In genomic region chr1:211259596-211260126, GRCh38 we compare ENCODE assay signal across 8 cellular contexts. TPM values are rescaled to one million over a fixed set of nuclear protein-coding genes. Genes with fewer than 3 reads are reported as not detected.
DNase-seq lines count a peak whose midpoint lies in the region; ATAC-seq and TF ChIP-seq lines count a peak whose summit lies in the region.

No MANE protein-coding gene starts in this region.

- peak overlapping the region; percentile 96 for H3K4me2 ChIP-seq in KMS-11

- peaks cover 23% of the 10 kb centered on the region; the same call in 1 of the 2 replicates for H3K79me2 ChIP-seq in KMS-11 (ENCODE audit: insufficient read depth, low read depth)

- no peaks in the 10 kb centered on the region for H3K9me3 Mint-ChIP-seq in effector memory CD8-positive, alpha-beta T cell
- no peaks in the 10 kb centered on the region for H3K9me3 Mint-ChIP-seq in stimulated activated naive CD8-positive, alpha-beta T cell treated with anti-CD3 and anti-CD28 coated beads, Interleukin-15, Interleukin-2, amounts not matched to agents 100 ng/mL and 50 ng/mL, for 24 hours

- H3K27me3 ChIP-seq in KMS-11 (ENCODE audit: insufficient read depth, low read depth): no peaks in the 10 kb centered on the region

- H3K4me3 ChIP-seq in KMS-11 (IDR thresholded peaks at IDR 0.05; ENCODE audit: insufficient read depth, low read depth, low read length): no peak overlapping the region
- H3K4me3 ChIP-seq in mesodermal cell (ENCODE audit: extremely low read depth, insufficient read depth, low read length, poor library complexity, severe bottlenecking): peak overlapping the region; percentile 73

- no peak for TF ChIP-seq CTCF in KMS-11 (conservative IDR thresholded peaks at IDR 0.05; ENCODE audit: low read depth, low read length)

- H3K27ac ChIP-seq in KMS-11: peak overlapping the region; percentile 99
- peak overlapping the region; percentile 93 for H3K27ac ChIP-seq in mesodermal cell (ENCODE audit: low read depth, low read length, severe bottlenecking)

- H3K4me1 Mint-ChIP-seq in effector memory CD8-positive, alpha-beta T cell (ENCODE audit: low read depth in 2 of 2): peaks cover 18 to 25% of the 10 kb centered on the region in 2 donors
- peaks cover 21% of the 10 kb centered on the region for H3K4me1 Mint-ChIP-seq in stimulated activated naive CD8-positive, alpha-beta T cell treated with anti-CD3 and anti-CD28 coated beads, Interleukin-15, Interleukin-2, amounts not matched to agents 100 ng/mL and 50 ng/mL, for 24 hours (ENCODE audit: low read depth)

- H3K36me3 Mint-ChIP-seq in effector memory CD8-positive, alpha-beta T cell (ENCODE audit: insufficient read depth): peaks cover 48% of the 10 kb centered on the region
- H3K36me3 Mint-ChIP-seq in stimulated activated naive CD8-positive, alpha-beta T cell treated with anti-CD3 and anti-CD28 coated beads, Interleukin-15, Interleukin-2, amounts not matched to agents 100 ng/mL and 50 ng/mL, for 24 hours (ENCODE audit: low read depth): peaks cover 19% of the 10 kb centered on the region

- peak overlapping the region; percentile 97 for H3K9ac ChIP-seq in KMS-11

- no peaks in the 10 kb centered on the region for H3K27me3 Mint-ChIP-seq in effector memory CD8-positive, alpha-beta T cell
- H3K27me3 Mint-ChIP-seq in stimulated activated naive CD8-positive, alpha-beta T cell treated with anti-CD3 and anti-CD28 coated beads, Interleukin-15, Interleukin-2, amounts not matched to agents 100 ng/mL and 50 ng/mL, for 24 hours: no peaks in the 10 kb centered on the region

- no peaks in the 10 kb centered on the region for H3K36me3 ChIP-seq in KMS-11 (ENCODE audit: insufficient read depth)
- peaks cover 7% of the 10 kb centered on the region for H3K36me3 ChIP-seq in mesodermal cell (ENCODE audit: control insufficient read depth, insufficient read depth, low read length)

- DNase-seq in Ammon's horn (ENCODE audit: low spot score) (peak; percentile 72), UCSD-AML1 (lab: John Stamatoyannopoulos, UW; ENCODE audit: unreplicated experiment) (peak; percentile 75)
- DNase-seq in effector memory CD8-positive, alpha-beta T cell: no peak

- ATAC-seq in GM18511 (IDR thresholded peaks at IDR 0.05; ENCODE audit: unreplicated experiment) (peak; percentile 14), HG02588 (IDR thresholded peaks at IDR 0.05; ENCODE audit: unreplicated experiment) (no peak)
- ATAC-seq in effector memory CD8-positive, alpha-beta T cell (replicated peaks): peak; percentile 28

- H3K27ac Mint-ChIP-seq in effector memory CD8-positive, alpha-beta T cell: peak overlapping the region; percentile 87 to 92
- H3K27ac Mint-ChIP-seq in stimulated activated naive CD8-positive, alpha-beta T cell treated with anti-CD3 and anti-CD28 coated beads, Interleukin-15, Interleukin-2, amounts not matched to agents 100 ng/mL and 50 ng/mL, for 24 hours: peak overlapping the region; percentile 82

- no peaks in the 10 kb centered on the region for H4K20me1 ChIP-seq in KMS-11 (ENCODE audit: insufficient read depth)

- H2AFZ ChIP-seq in KMS-11 (ENCODE audit: low read depth): peak overlapping the region; percentile 80

- peaks cover 28% of the 10 kb centered on the region for H3K4me1 ChIP-seq in KMS-11 (ENCODE audit: low read depth, poor library complexity, severe bottlenecking)
- peaks cover 11% of the 10 kb centered on the region for H3K4me1 ChIP-seq in mesodermal cell (ENCODE audit: control insufficient read depth, insufficient read depth, low read length, poor library complexity, severe bottlenecking)

- H3K9me3 ChIP-seq in mesodermal cell (ENCODE audit: control insufficient read depth, low read length): no peaks in the 10 kb centered on the region

- WGBS in mesodermal cell (ENCODE audit: insufficient coverage in 2 of 2), 2 experiments: 0 to 1% methylated on average over 12 to 13 of the region's 44 CpGs

- H3K4me3 Mint-ChIP-seq in effector memory CD8-positive, alpha-beta T cell: peak overlapping the region; percentile 89 to 93
- H3K4me3 Mint-ChIP-seq in stimulated activated naive CD8-positive, alpha-beta T cell treated with anti-CD3 and anti-CD28 coated beads, Interleukin-15, Interleukin-2, amounts not matched to agents 100 ng/mL and 50 ng/mL, for 24 hours: peak overlapping the region; percentile 91

RNA-seq across cellular contexts. Expression of gene RCOR3, which starts 0.5 kb away (rescaled TPM):
- 21.9 TPM for polyA plus RNA-seq in mesodermal cell (2013, experiment 1 of 2)
- polyA plus RNA-seq in mesodermal cell (2013, experiment 2 of 2): 33.5 TPM

Comparison
In these comparisons a context has a peak if more than half of its experiments do, and no peak if none do; other contexts are left out.
1. DNase-seq: peak in Ammon's horn (single experiment) and UCSD-AML1 (single experiment); none in effector memory CD8-positive, alpha-beta T cell (0 of 3).